9 cellular contexts compared by ENCODE assay signal in genomic region chr10:101695404-101695732, GRCh38. TPM values are rescaled to one million over a fixed set of nuclear protein-coding genes. Genes with fewer than 3 reads are reported as not detected.
A peak's percentile ranks its signal among the peaks of the same experiment; 100 is the strongest.
DNase-seq lines count a peak whose midpoint lies in the region; ATAC-seq, FAIRE-seq and TF ChIP-seq lines count a peak whose summit lies in the region.
"Had no signal": no experiment of that assay in that cellular context is flagged by ENCODE, and none has a peak within 500 bp of the region (broad histone marks: within the 10 kb centered on the region; RNA-seq: fewer than 3 reads in every experiment).

No MANE protein-coding gene starts in this region.

- H3K4me1 ChIP-seq in A549 (peaks cover 16% of the 10 kb centered on the region; the same call in 2 of the 3 replicates), H9 (ENCODE audit: insufficient read depth, low read length) (no peaks in the 10 kb centered on the region; the same call in 1 of the 2 replicates), liver (ENCODE audit: control insufficient read depth in 4 of 4, insufficient read depth in 4 of 4, low read length in 3 of 4) (peaks cover 8 to 28% (median 14%) of the 10 kb centered on the region in 4 donors), uterus (peaks cover 0 to 9% of the 10 kb centered on the region in 2 donors), aorta (ENCODE audit: control insufficient read depth in 1 of 2, insufficient read depth in 2 of 2, low read length in 2 of 2) (peaks cover 0 to 2% of the 10 kb centered on the region in 2 donors)

- H3K9me3 ChIP-seq in A549 (no peaks in the 10 kb centered on the region), H9 (ENCODE audit: control insufficient read depth, low read depth, low read length) (no peaks in the 10 kb centered on the region), liver (ENCODE audit: control insufficient read depth in 4 of 4, low read length in 3 of 4) (no peaks in the 10 kb centered on the region), uterus (no peaks in the 10 kb centered on the region), aorta (ENCODE audit: control insufficient read depth, low read length) (no peaks in the 10 kb centered on the region)

- no peak overlapping the region for H2AFZ ChIP-seq in H9 (ENCODE audit: low read length)

- H3K9me3 Mint-ChIP-seq in H9, result 0 out of 5 replicates have a peak, but pooled peaks cover 0 to 2% of the 10 kb centered on the region in 2 experiments

- H2BK12ac ChIP-seq in H9 (ENCODE audit: insufficient read length, low read depth, low read length), result no peak overlapping the region

- WGBS in A549 (ENCODE audit: missing lambda C conversion rate), result 60% methylated on average over 7 of the region's 8 CpGs
- WGBS in H9 (ENCODE audit: extremely low coverage, insufficient read length, low lambda C conversion rate), result no CpG with 5 or more reads among the region's 8 CpGs
- 72% methylated on average over 8 of the region's 8 CpGs for WGBS in liver
- WGBS in aorta, 2 donors, result 66 to 71% methylated on average over 8 of the region's 8 CpGs

- peak overlapping the region; percentile 90 for H3K4me3 ChIP-seq in A549
- H3K4me3 ChIP-seq in liver (ENCODE audit: low read depth in 1 of 3, low read length in 3 of 3), result peak overlapping the region; percentile 24 to 73 (median 63)
- peak overlapping the region; percentile 84 to 91 for H3K4me3 ChIP-seq in uterus
- peak overlapping the region in 1 of 2 donors; percentile 77 for H3K4me3 ChIP-seq in aorta (ENCODE audit: low read length in 2 of 2)

- H4K91ac ChIP-seq in H9 (ENCODE audit: insufficient read length, low read depth, low read length), result no peak overlapping the region

- peaks cover 16 to 22% of the 10 kb centered on the region in 2 experiments for H3K4me1 Mint-ChIP-seq in H9

- FAIRE-seq in A549 (lab: Jason Lieb, UNC), result no peak
- FAIRE-seq: islet of Langerhans had no signal

- no peak for TF ChIP-seq RAD21 in A549 (conservative IDR thresholded peaks at IDR 0.05 in 1 of 2, IDR thresholded peaks at IDR 0.05 in 1 of 2)
- no peak for TF ChIP-seq RAD21 in liver (IDR thresholded peaks at IDR 0.05)

- no peaks in the 10 kb centered on the region for H3K79me1 ChIP-seq in H9 (ENCODE audit: insufficient read depth, low read depth, low read length, poor library complexity, severe bottlenecking)

- H4K5ac ChIP-seq in H9 (ENCODE audit: insufficient read length, low read depth, low read length), result no peak overlapping the region

- H3K27me3 Mint-ChIP-seq in H9 (ENCODE audit: low read depth), result no peaks in the 10 kb centered on the region; the same call in 1 of the 2 replicates

- no peak overlapping the region for H2BK15ac ChIP-seq in H9 (ENCODE audit: low read depth, low read length)

- H2BK120ac ChIP-seq in H9 (ENCODE audit: low read depth, low read length, poor library complexity, severe bottlenecking), result no peak overlapping the region

- no peaks in the 10 kb centered on the region for H3K36me3 Mint-ChIP-seq in H9 (ENCODE audit: insufficient read depth in 1 of 3, low read depth in 3 of 3)

- no peak overlapping the region for H3T11ph ChIP-seq in H9 (ENCODE audit: low read length)

- H2AK5ac ChIP-seq in H9 (ENCODE audit: insufficient read length, low read length), result no peak overlapping the region

- no peak for TF ChIP-seq CTCF in A549 (IDR thresholded peaks at IDR 0.05)
- no peak for TF ChIP-seq CTCF in H9 (conservative IDR thresholded peaks at IDR 0.05)
- TF ChIP-seq CTCF in liver (IDR thresholded peaks at IDR 0.05; ENCODE audit: low read depth, low read length, missing input control), result no peak
- TF ChIP-seq CTCF in uterus (IDR thresholded peaks at IDR 0.05), result no peak

- H3K27ac Mint-ChIP-seq in H9, result no peak overlapping the region; a peak in 1 of 7 replicates

- DNase-seq in A549 (ENCODE audit: low read depth in 1 of 2, low spot score in 1 of 2) (no peak), H9 (no peak), uterus (peak in 1 of 2 donors; percentile 15), AG08396 (ENCODE audit: low spot score) (no peak), aorta (no peak)

- H3K4me2 ChIP-seq in A549, result peak overlapping the region; percentile 71
- peak overlapping the region; percentile 73 for H3K4me2 ChIP-seq in H9 (ENCODE audit: insufficient read depth, insufficient read length, low read length)

- H3K27ac ChIP-seq in A549 (peak overlapping the region; percentile 95 to 99), H9 (ENCODE audit: insufficient read length, low read depth, low read length) (no peak overlapping the region), angular gyrus (ENCODE audit: low read depth, low read length) (peak overlapping the region; percentile 44), liver (ENCODE audit: low read depth in 1 of 2, low read length in 2 of 2) (peak overlapping the region; percentile 80 to 98), uterus (peak overlapping the region; percentile 98 to 99), aorta (ENCODE audit: low read depth in 1 of 2, low read length in 2 of 2) (peak overlapping the region in 1 of 2 donors; percentile 19)

- TF ChIP-seq EP300 in A549 (IDR thresholded peaks at IDR 0.05), result no peak

- no peak overlapping the region for H2BK20ac ChIP-seq in H9 (ENCODE audit: low read depth, low read length, poor library complexity, severe bottlenecking)

- no peaks in the 10 kb centered on the region for H3K79me2 ChIP-seq in H9 (ENCODE audit: insufficient read depth, low read length)

- H3K27me3 ChIP-seq in H9 (ENCODE audit: insufficient read depth, low read length), result no peaks in the 10 kb centered on the region
- no peaks in the 10 kb centered on the region for H3K27me3 ChIP-seq in liver (ENCODE audit: control insufficient read depth in 4 of 4, insufficient read depth in 4 of 4, low read length in 3 of 4)
- H3K27me3 ChIP-seq in uterus, result no peaks in the 10 kb centered on the region
- no peaks in the 10 kb centered on the region for H3K27me3 ChIP-seq in aorta (ENCODE audit: control insufficient read depth in 1 of 2, insufficient read depth in 2 of 2, low read length in 1 of 2)

- no peak overlapping the region for H4K8ac ChIP-seq in H9 (replicated peaks; ENCODE audit: insufficient read length, low read depth, low read length)

- intact Hi-C loops in uterus (cut with DNase I; ENCODE audit: low total_unique reads), result no loop called here
- intact Hi-C loops in aorta (cut with DNase I), result no loop called here

- H3K56ac ChIP-seq in H9 (ENCODE audit: insufficient read length, low read depth, low read length), result no peak overlapping the region

- H3K23me2 ChIP-seq in H9 (ENCODE audit: insufficient read length, low read depth, low read length, poor library complexity, severe bottlenecking), result peaks cover 6% of the 10 kb centered on the region

- POLR2A ChIA-PET in A549 (lab: Yijun Ruan, JAX), result no interaction called here

- peak overlapping the region; percentile 90; the same call in 1 of the 2 replicates for H3K14ac ChIP-seq in H9 (ENCODE audit: insufficient read depth, low read length)

- H3K4ac ChIP-seq in H9 (ENCODE audit: low read depth, low read length), result no peak overlapping the region

- H3K36me3 ChIP-seq in liver (ENCODE audit: control insufficient read depth in 4 of 4, insufficient read depth in 3 of 4, low read depth in 1 of 4, low read length in 3 of 4), result no peaks in the 10 kb centered on the region
- no peaks in the 10 kb centered on the region for H3K36me3 ChIP-seq in uterus
- H3K36me3 ChIP-seq in aorta (ENCODE audit: control insufficient read depth in 1 of 2, insufficient read depth in 2 of 2, low read length in 1 of 2), result no peaks in the 10 kb centered on the region

- peak overlapping the region; percentile 62 to 82 for H3K4me3 Mint-ChIP-seq in H9

- H4K20me1 ChIP-seq in H9 (ENCODE audit: control insufficient read depth, insufficient read depth, insufficient read length), result no peaks in the 10 kb centered on the region

- ATAC-seq in A549 (0 out of 6 replicates have a peak, but pooled peaks of 1 of the 2 experiments have one; percentile 1), GM18520 (IDR thresholded peaks at IDR 0.05; ENCODE audit: unreplicated experiment) (no peak), aorta (ENCODE audit: low FRiP score) (no peak)

- CTCF ChIA-PET in A549 (lab: Yijun Ruan, JAX), result interaction anchor here (1.0 kb wide), 1 partner anchor 9 kb away, joined by 3 read pairs; no protein-coding TSS in a partner anchor

- no peak for TF ChIP-seq POLR2A in A549 (IDR thresholded peaks at IDR 0.05; ENCODE audit: low read length)
- TF ChIP-seq POLR2A in uterus (IDR thresholded peaks at IDR 0.05), result no peak

- no peak overlapping the region for H2BK5ac ChIP-seq in H9 (ENCODE audit: insufficient read length, low read length)

- H3K9ac ChIP-seq in H9 (ENCODE audit: extremely low read depth, insufficient read length, low read length) (no peak overlapping the region), liver (ENCODE audit: low read depth in 1 of 2, low read length in 2 of 2) (peak overlapping the region in 1 of 2 donors; percentile 99)

- H3K18ac ChIP-seq in H9 (ENCODE audit: insufficient read length, low read depth, low read length), result peak overlapping the region; percentile 67

- no peak overlapping the region for H3K23ac ChIP-seq in H9 (ENCODE audit: insufficient read length, low read depth, low read length)

TF ChIP-seq in A549, 52 proteins besides CTCF, POLR2A, EP300 and RAD21 (continues in another document):
- TF ChIP-seq SREBF2 (IDR thresholded peaks at IDR 0.05), result no peak
- no peak for TF ChIP-seq SMC3 (IDR thresholded peaks at IDR 0.05)
- no peak for TF ChIP-seq HDAC2 (IDR thresholded peaks at IDR 0.05)
- no peak for TF ChIP-seq MYC (IDR thresholded peaks at IDR 0.05; ENCODE audit: borderline replicate concordance, low read length)
- TF ChIP-seq HOXB5 (CRISPR knock-in tag; IDR thresholded peaks at IDR 0.05), result no peak
- TF ChIP-seq ZFP36 (IDR thresholded peaks at IDR 0.05; ENCODE audit: borderline replicate concordance, partially characterized antibody), result no peak
- TF ChIP-seq ZSCAN20 (CRISPR knock-in tag; IDR thresholded peaks at IDR 0.05), result no peak

TF ChIP-seq in liver, 16 proteins besides CTCF, POLR2A, EP300 and RAD21 (continues in another document):
- TF ChIP-seq MAX (IDR thresholded peaks at IDR 0.05), result no peak
- no peak for TF ChIP-seq NR2F2 (IDR thresholded peaks at IDR 0.05)
- TF ChIP-seq SP1 (IDR thresholded peaks at IDR 0.05), result no peak

RNA-seq across cellular contexts. Expression of gene FBXW4, which starts 0.4 kb away (rescaled TPM):
- 37.5 and 41.1 TPM in 2 replicates for polyA plus RNA-seq in A549 (2011; rRNA removed)
- 24.4 and 28.5 TPM in 2 replicates for polyA plus RNA-seq in A549 (2012; cell fraction: cytosol; rRNA removed)
- polyA plus RNA-seq in A549 (2012; cell fraction: nucleus; rRNA removed), result 39.2 and 39.9 TPM in 2 replicates
- 16.9 to 28.2 TPM (median 24.0 TPM) in 3 replicates for polyA plus RNA-seq in A549 (2017; fragmentation: RNase III; extraction: RNeasy Plus Mini Kit Qiagen cat#74134 plus additional on column Dnase treatment)
- 99.6 and 124 TPM in 2 replicates for polyA minus RNA-seq in A549 (2011; rRNA and poly(A)+ RNA removed)
- 40.6 and 41.6 TPM in 2 replicates for total RNA-seq in H9 (2021)
- 10 to 100 TPM; 25.9 to 54.1 TPM for total RNA-seq in liver
- polyA plus RNA-seq in liver, result 10 to 100 TPM in 1 of 2 donors, 1 to 10 TPM in 1; 5.4 to 15.1 TPM
- total RNA-seq in uterus, result 10 to 100 TPM; 45.1 to 94.7 (median 64.3) TPM
- total RNA-seq in aorta, result 10 to 100 TPM; 71.2 to 74.8 TPM
- 10 to 100 TPM; 65.2 to 99.9 TPM for polyA plus RNA-seq in aorta
